ENCODE assay signal across 9 cellular contexts in the genomic region with DNA sequence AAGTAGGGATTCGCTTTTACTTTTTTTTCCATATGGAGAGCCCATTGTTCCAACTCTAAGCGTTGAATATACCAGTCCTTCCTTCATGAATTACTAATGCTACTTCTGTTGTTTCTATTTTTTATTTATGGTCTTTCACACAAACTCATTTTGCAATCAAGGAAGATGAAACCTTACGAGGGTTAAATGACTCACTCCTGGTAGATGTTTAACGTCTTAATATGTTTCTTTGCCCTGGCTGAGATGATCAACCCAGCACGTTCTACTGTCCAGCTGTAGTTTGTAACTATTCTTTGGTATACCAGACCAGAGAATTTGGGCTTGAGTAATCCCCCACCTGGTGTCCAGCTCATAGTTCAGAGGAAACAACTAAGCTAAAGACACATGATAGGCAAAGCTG. TPM values are rescaled to one million over a fixed set of nuclear protein-coding genes. Genes with fewer than 3 reads are reported as not detected.
DNase-seq lines count a peak whose midpoint lies in the region; TF ChIP-seq lines count a peak whose summit lies in the region.
"Had no signal": no experiment of that assay in that cellular context is flagged by ENCODE, and none has a peak within 500 bp of the region (broad histone marks: within the 10 kb centered on the region; RNA-seq: fewer than 3 reads in every experiment).

No MANE protein-coding gene starts in this region.

- intact Hi-C loops in PC-9 (cut with micrococcal nuclease; ENCODE audit: unreplicated experiment): loop anchor here (5.0 kb wide), 1 partner anchor 81 kb away; no protein-coding TSS in a partner anchor

- no TSS peak for BruUV-seq in PC-9 (replicated peaks; lab: Mats Ljungman, UMichigan)

- H4K20me1 ChIP-seq in PC-9 (ENCODE audit: insufficient read depth): no peaks in the 10 kb centered on the region

- H3K27ac Mint-ChIP-seq in endothelial cell (ENCODE audit: unreplicated experiment): no peak overlapping the region

- no peaks in the 10 kb centered on the region for H3K4me1 Mint-ChIP-seq in endothelial cell (ENCODE audit: unreplicated experiment)

- H3K36me3 ChIP-seq in PC-9 (ENCODE audit: low read depth) (peaks cover 17% of the 10 kb centered on the region), SJCRH30 (no peaks in the 10 kb centered on the region)

- no peak overlapping the region for H3K4me3 ChIP-seq in HFF-Myc (replicated peaks; ENCODE audit: low read depth, low read length)
- peak overlapping the region; percentile 14; the same call in 1 of the 2 replicates for H3K4me3 ChIP-seq in PC-9
- H3K4me3 ChIP-seq in SJCRH30: no peak overlapping the region
- H3K4me3 ChIP-seq: SK-N-MC had no signal

- H3K4me3 Mint-ChIP-seq in endothelial cell (ENCODE audit: unreplicated experiment): no peak overlapping the region

- H3F3A ChIP-seq in PC-9 (ENCODE audit: insufficient read depth, low read depth): peaks cover 90% of the 10 kb centered on the region

- DNase-seq in EL: peak; percentile 93
- peak; percentile 91 for DNase-seq in HFF-Myc (ENCODE audit: extremely low read depth, low read depth)
- peak; percentile 22 to 94 for DNase-seq in PC-9
- peak; percentile 92 for DNase-seq in iris pigment epithelial cell (ENCODE audit: low read depth)
- DNase-seq in endothelial cell (ENCODE audit: low spot score): no peak
- no peak for DNase-seq in SJCRH30
- no peak for DNase-seq in COLO829 (ENCODE audit: low spot score)
- no peak for DNase-seq in SW480 (ENCODE audit: low spot score)

- H3K4me1 ChIP-seq in PC-9 (replicated peaks; ENCODE audit: insufficient read depth) (peaks cover 90% of the 10 kb centered on the region), SJCRH30 (no peaks in the 10 kb centered on the region)

- TF ChIP-seq CTCF in HFF-Myc (IDR thresholded peaks at IDR 0.05; ENCODE audit: low read depth, low read length, missing control alignments) (no peak), PC-9 (conservative IDR thresholded peaks at IDR 0.05) (no peak), endothelial cell (IDR thresholded peaks at IDR 0.05; ENCODE audit: unreplicated experiment) (no peak)

- CTCF ChIA-PET in PC-9 (lab: Charles Lee): interaction anchor here (0.8 kb wide), 1 partner anchor 82 kb away, joined by 3 read pairs; no protein-coding TSS in a partner anchor

- H3K9me3 ChIP-seq in PC-9 (ENCODE audit: insufficient read depth, low read depth) (no peaks in the 10 kb centered on the region), SJCRH30 (replicated peaks) (no peaks in the 10 kb centered on the region)

- no peaks in the 10 kb centered on the region for H3K27me3 Mint-ChIP-seq in endothelial cell (ENCODE audit: unreplicated experiment)

- peaks cover 95% of the 10 kb centered on the region for H3K79me2 ChIP-seq in PC-9 (ENCODE audit: low read depth)

- H3K27ac ChIP-seq in PC-9 (peak overlapping the region; percentile 98), SJCRH30 (no peak overlapping the region)
- H3K27ac ChIP-seq: SK-N-MC had no signal

- H3K27me3 ChIP-seq in PC-9 (ENCODE audit: insufficient read depth, low read depth) (no peaks in the 10 kb centered on the region), SJCRH30 (0 out of 2 replicates have a peak, but pooled peaks cover 4% of the 10 kb centered on the region)

- H3K36me3 Mint-ChIP-seq in endothelial cell (ENCODE audit: low read depth, unreplicated experiment): no peaks in the 10 kb centered on the region

- H3K4me2 ChIP-seq in PC-9: peak overlapping the region; percentile 62

- POLR2A ChIA-PET in PC-9 (lab: Charles Lee; ENCODE audit: unreplicated experiment): interaction anchor here (0.6 kb wide), 1 partner anchor 139 kb away, joined by 3 read pairs; no protein-coding TSS in a partner anchor

- H2AFZ ChIP-seq in PC-9: no peak overlapping the region

- no peaks in the 10 kb centered on the region for H3K9me3 Mint-ChIP-seq in endothelial cell (ENCODE audit: unreplicated experiment)

- H3K9me2 ChIP-seq in PC-9 (ENCODE audit: insufficient read depth): no peaks in the 10 kb centered on the region

RNA-seq across cellular contexts. Expression of a gene that starts 23.1 kb away (rescaled TPM):
- total RNA-seq in PC-9 (2021) (75.7 and 85.0 TPM in 2 replicates), endothelial cell (ENCODE audit: unreplicated experiment) (0.26 TPM)
- total RNA-seq in SJCRH30 (2014; rRNA removed; shearing (Covaris generic)): not detected in 2 replicates

Comparison
In these comparisons a context has a peak if more than half of its experiments do, and no peak if none do; other contexts are left out.
1. DNase-seq: peak in EL (single experiment), HFF-Myc (single experiment), PC-9 (2 of 2) and iris pigment epithelial cell (single experiment); none in endothelial cell (single experiment), SJCRH30 (0 of 2), COLO829 (single experiment) and SW480 (single experiment).
2. RNA of a gene that starts 23.1 kb away (total RNA-seq): 75.7 to 85.0 TPM in PC-9; 0.26 TPM in endothelial cell (single experiment) and not detected in SJCRH30; every median in the first group is over 10 times any median in the second.